1 cellular context compared by ENCODE assay signal in genomic region chr1:48530727-48531351, GRCh38.
A peak's percentile ranks its signal among the peaks of the same experiment; 100 is the strongest.
TF ChIP-seq lines count a peak whose summit lies in the region.

No MANE protein-coding gene starts in this region.

TF ChIP-seq in HepG2, 621 proteins besides CTCF, POLR2A, EP300 and RAD21 (continued from another document and continues in another):
- TF ChIP-seq, protein P1, sequence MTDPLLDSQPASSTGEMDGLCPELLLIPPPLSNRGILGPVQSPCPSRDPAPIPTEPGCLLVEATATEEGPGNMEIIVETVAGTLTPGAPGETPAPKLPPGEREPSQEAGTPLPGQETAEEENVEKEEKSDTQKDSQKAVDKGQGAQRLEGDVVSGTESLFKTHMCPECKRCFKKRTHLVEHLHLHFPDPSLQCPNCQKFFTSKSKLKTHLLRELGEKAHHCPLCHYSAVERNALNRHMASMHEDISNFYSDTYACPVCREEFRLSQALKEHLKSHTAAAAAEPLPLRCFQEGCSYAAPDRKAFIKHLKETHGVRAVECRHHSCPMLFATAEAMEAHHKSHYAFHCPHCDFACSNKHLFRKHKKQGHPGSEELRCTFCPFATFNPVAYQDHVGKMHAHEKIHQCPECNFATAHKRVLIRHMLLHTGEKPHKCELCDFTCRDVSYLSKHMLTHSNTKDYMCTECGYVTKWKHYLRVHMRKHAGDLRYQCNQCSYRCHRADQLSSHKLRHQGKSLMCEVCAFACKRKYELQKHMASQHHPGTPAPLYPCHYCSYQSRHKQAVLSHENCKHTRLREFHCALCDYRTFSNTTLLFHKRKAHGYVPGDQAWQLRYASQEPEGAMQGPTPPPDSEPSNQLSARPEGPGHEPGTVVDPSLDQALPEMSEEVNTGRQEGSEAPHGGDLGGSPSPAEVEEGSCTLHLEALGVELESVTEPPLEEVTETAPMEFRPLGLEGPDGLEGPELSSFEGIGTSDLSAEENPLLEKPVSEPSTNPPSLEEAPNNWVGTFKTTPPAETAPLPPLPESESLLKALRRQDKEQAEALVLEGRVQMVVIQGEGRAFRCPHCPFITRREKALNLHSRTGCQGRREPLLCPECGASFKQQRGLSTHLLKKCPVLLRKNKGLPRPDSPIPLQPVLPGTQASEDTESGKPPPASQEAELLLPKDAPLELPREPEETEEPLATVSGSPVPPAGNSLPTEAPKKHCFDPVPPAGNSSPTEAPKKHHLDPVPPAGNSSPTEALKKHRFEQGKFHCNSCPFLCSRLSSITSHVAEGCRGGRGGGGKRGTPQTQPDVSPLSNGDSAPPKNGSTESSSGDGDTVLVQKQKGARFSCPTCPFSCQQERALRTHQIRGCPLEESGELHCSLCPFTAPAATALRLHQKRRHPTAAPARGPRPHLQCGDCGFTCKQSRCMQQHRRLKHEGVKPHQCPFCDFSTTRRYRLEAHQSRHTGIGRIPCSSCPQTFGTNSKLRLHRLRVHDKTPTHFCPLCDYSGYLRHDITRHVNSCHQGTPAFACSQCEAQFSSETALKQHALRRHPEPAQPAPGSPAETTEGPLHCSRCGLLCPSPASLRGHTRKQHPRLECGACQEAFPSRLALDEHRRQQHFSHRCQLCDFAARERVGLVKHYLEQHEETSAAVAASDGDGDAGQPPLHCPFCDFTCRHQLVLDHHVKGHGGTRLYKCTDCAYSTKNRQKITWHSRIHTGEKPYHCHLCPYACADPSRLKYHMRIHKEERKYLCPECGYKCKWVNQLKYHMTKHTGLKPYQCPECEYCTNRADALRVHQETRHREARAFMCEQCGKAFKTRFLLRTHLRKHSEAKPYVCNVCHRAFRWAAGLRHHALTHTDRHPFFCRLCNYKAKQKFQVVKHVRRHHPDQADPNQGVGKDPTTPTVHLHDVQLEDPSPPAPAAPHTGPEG (CRISPR knock-in tag; IDR thresholded peaks at IDR 0.05): no peak
- TF ChIP-seq ZNF580 (CRISPR knock-in tag; IDR thresholded peaks at IDR 0.05; ENCODE audit: borderline replicate concordance, low read depth) (peak; percentile 87), DPF2 (CRISPR knock-in tag; IDR thresholded peaks at IDR 0.05; ENCODE audit: borderline replicate concordance, low read depth) (no peak), HNF4G (IDR thresholded peaks at IDR 0.05; ENCODE audit: borderline replicate concordance, low read depth, low read length) (no peak), HNF4G (CRISPR knock-in tag; IDR thresholded peaks at IDR 0.05; ENCODE audit: borderline replicate concordance, low read depth) (no peak), FOXK1 (CRISPR knock-in tag; IDR thresholded peaks at IDR 0.05; ENCODE audit: borderline replicate concordance, low read depth) (peak; percentile 48; the same call in 1 of the 2 replicates), ZKSCAN1 (IDR thresholded peaks at IDR 0.05; ENCODE audit: low read length) (no peak), HNRNPL (IDR thresholded peaks at IDR 0.05; ENCODE audit: low read depth, low read length) (no peak), ZFY (CRISPR knock-in tag; IDR thresholded peaks at IDR 0.05) (no peak), GTF3A (CRISPR knock-in tag; conservative IDR thresholded peaks at IDR 0.05) (no peak), MXD4 (CRISPR knock-in tag; IDR thresholded peaks at IDR 0.05) (peak; percentile 38; the same call in 1 of the 2 replicates), KLF6 (CRISPR knock-in tag; IDR thresholded peaks at IDR 0.05) (no peak), TFDP2 (CRISPR knock-in tag; IDR thresholded peaks at IDR 0.05) (no peak), NCOR1 (IDR thresholded peaks at IDR 0.05; ENCODE audit: borderline replicate concordance, low read length) (no peak), ZBTB7B (CRISPR knock-in tag; IDR thresholded peaks at IDR 0.05) (no peak), ZNF891 (CRISPR knock-in tag; IDR thresholded peaks at IDR 0.05) (no peak), PRMT3 (CRISPR knock-in tag; IDR thresholded peaks at IDR 0.05; ENCODE audit: borderline replicate concordance, low read depth) (no peak), ZSCAN21 (CRISPR knock-in tag; IDR thresholded peaks at IDR 0.05; ENCODE audit: borderline replicate concordance) (0 out of 2 replicates have a peak, but pooled peaks have one; percentile 50), HNRNPUL1 (IDR thresholded peaks at IDR 0.05; ENCODE audit: low read depth, low read length) (no peak), ZNF607 (CRISPR knock-in tag; IDR thresholded peaks at IDR 0.05; ENCODE audit: borderline replicate concordance) (0 out of 2 replicates have a peak, but pooled peaks have one; percentile 55), ZNF251 (CRISPR knock-in tag; IDR thresholded peaks at IDR 0.05) (no peak), ZNF788 (CRISPR knock-in tag; IDR thresholded peaks at IDR 0.05; ENCODE audit: borderline replicate concordance) (peak; percentile 26; the same call in 1 of the 2 replicates), ELF3 (CRISPR knock-in tag; IDR thresholded peaks at IDR 0.05) (no peak), ZNF143 (CRISPR knock-in tag; IDR thresholded peaks at IDR 0.05) (no peak), ZNF543 (CRISPR knock-in tag; IDR thresholded peaks at IDR 0.05) (no peak), SKI (IDR thresholded peaks at IDR 0.05; ENCODE audit: partially characterized antibody) (no peak), ELF4 (CRISPR knock-in tag; IDR thresholded peaks at IDR 0.05; ENCODE audit: borderline replicate concordance) (no peak), STAT5B (CRISPR knock-in tag; IDR thresholded peaks at IDR 0.05) (peak; percentile 75; the same call in 1 of the 2 replicates), ZSCAN20 (CRISPR knock-in tag; IDR thresholded peaks at IDR 0.05; ENCODE audit: borderline replicate concordance) (no peak; the same call in 1 of the 2 replicates), ZNF230 (CRISPR knock-in tag; IDR thresholded peaks at IDR 0.05) (no peak), NR2C2 (CRISPR knock-in tag; IDR thresholded peaks at IDR 0.05; ENCODE audit: borderline replicate concordance) (no peak), ATF4 (CRISPR knock-in tag; IDR thresholded peaks at IDR 0.05) (no peak), CBX5 (CRISPR knock-in tag; IDR thresholded peaks at IDR 0.05; ENCODE audit: borderline replicate concordance) (0 out of 2 replicates have a peak, but pooled peaks have one; percentile 39), U2AF2 (IDR thresholded peaks at IDR 0.05; ENCODE audit: low read depth, low read length) (no peak), ZNF562 (CRISPR knock-in tag; IDR thresholded peaks at IDR 0.05; ENCODE audit: borderline replicate concordance) (no peak), EED (CRISPR knock-in tag; IDR thresholded peaks at IDR 0.05) (no peak)
- TF ChIP-seq, protein P2, sequence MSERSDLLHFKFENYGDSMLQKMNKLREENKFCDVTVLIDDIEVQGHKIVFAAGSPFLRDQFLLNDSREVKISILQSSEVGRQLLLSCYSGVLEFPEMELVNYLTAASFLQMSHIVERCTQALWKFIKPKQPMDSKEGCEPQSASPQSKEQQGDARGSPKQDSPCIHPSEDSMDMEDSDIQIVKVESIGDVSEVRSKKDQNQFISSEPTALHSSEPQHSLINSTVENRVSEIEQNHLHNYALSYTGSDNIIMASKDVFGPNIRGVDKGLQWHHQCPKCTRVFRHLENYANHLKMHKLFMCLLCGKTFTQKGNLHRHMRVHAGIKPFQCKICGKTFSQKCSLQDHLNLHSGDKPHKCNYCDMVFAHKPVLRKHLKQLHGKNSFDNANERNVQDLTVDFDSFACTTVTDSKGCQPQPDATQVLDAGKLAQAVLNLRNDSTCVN (CRISPR knock-in tag; IDR thresholded peaks at IDR 0.05; ENCODE audit: borderline replicate concordance): 0 out of 2 replicates have a peak, but pooled peaks have one; percentile 39
- TF ChIP-seq, protein P3, sequence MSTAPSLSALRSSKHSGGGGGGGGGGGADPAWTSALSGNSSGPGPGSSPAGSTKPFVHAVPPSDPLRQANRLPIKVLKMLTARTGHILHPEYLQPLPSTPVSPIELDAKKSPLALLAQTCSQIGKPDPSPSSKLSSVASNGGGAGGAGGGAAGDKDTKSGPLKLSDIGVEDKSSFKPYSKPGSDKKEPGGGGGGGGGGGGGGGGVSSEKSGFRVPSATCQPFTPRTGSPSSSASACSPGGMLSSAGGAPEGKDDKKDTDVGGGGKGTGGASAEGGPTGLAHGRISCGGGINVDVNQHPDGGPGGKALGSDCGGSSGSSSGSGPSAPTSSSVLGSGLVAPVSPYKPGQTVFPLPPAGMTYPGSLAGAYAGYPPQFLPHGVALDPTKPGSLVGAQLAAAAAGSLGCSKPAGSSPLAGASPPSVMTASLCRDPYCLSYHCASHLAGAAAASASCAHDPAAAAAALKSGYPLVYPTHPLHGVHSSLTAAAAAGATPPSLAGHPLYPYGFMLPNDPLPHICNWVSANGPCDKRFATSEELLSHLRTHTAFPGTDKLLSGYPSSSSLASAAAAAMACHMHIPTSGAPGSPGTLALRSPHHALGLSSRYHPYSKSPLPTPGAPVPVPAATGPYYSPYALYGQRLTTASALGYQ (CRISPR knock-in tag; IDR thresholded peaks at IDR 0.05): no peak
- TF ChIP-seq, protein P4, sequence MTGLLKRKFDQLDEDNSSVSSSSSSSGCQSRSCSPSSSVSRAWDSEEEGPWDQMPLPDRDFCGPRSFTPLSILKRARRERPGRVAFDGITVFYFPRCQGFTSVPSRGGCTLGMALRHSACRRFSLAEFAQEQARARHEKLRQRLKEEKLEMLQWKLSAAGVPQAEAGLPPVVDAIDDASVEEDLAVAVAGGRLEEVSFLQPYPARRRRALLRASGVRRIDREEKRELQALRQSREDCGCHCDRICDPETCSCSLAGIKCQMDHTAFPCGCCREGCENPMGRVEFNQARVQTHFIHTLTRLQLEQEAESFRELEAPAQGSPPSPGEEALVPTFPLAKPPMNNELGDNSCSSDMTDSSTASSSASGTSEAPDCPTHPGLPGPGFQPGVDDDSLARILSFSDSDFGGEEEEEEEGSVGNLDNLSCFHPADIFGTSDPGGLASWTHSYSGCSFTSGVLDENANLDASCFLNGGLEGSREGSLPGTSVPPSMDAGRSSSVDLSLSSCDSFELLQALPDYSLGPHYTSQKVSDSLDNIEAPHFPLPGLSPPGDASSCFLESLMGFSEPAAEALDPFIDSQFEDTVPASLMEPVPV (CRISPR knock-in tag; IDR thresholded peaks at IDR 0.05): no peak
- TF ChIP-seq, protein P5, sequence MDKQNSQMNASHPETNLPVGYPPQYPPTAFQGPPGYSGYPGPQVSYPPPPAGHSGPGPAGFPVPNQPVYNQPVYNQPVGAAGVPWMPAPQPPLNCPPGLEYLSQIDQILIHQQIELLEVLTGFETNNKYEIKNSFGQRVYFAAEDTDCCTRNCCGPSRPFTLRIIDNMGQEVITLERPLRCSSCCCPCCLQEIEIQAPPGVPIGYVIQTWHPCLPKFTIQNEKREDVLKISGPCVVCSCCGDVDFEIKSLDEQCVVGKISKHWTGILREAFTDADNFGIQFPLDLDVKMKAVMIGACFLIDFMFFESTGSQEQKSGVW (CRISPR knock-in tag; IDR thresholded peaks at IDR 0.05; ENCODE audit: borderline replicate concordance): no peak
- TF ChIP-seq, protein P6, sequence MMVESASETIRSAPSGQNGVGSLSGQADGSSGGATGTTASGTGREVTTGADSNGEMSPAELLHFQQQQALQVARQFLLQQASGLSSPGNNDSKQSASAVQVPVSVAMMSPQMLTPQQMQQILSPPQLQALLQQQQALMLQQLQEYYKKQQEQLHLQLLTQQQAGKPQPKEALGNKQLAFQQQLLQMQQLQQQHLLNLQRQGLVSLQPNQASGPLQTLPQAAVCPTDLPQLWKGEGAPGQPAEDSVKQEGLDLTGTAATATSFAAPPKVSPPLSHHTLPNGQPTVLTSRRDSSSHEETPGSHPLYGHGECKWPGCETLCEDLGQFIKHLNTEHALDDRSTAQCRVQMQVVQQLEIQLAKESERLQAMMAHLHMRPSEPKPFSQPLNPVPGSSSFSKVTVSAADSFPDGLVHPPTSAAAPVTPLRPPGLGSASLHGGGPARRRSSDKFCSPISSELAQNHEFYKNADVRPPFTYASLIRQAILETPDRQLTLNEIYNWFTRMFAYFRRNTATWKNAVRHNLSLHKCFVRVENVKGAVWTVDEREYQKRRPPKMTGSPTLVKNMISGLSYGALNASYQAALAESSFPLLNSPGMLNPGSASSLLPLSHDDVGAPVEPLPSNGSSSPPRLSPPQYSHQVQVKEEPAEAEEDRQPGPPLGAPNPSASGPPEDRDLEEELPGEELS (CRISPR knock-in tag; IDR thresholded peaks at IDR 0.05): 0 out of 2 replicates have a peak, but pooled peaks have one; percentile 18
- TF ChIP-seq, protein P7, sequence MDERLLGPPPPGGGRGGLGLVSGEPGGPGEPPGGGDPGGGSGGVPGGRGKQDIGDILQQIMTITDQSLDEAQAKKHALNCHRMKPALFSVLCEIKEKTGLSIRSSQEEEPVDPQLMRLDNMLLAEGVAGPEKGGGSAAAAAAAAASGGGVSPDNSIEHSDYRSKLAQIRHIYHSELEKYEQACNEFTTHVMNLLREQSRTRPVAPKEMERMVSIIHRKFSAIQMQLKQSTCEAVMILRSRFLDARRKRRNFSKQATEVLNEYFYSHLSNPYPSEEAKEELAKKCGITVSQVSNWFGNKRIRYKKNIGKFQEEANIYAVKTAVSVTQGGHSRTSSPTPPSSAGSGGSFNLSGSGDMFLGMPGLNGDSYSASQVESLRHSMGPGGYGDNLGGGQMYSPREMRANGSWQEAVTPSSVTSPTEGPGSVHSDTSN (CRISPR knock-in tag; IDR thresholded peaks at IDR 0.05): no peak
